ENCODE assay signal across 15 cellular contexts in the genomic region with DNA sequence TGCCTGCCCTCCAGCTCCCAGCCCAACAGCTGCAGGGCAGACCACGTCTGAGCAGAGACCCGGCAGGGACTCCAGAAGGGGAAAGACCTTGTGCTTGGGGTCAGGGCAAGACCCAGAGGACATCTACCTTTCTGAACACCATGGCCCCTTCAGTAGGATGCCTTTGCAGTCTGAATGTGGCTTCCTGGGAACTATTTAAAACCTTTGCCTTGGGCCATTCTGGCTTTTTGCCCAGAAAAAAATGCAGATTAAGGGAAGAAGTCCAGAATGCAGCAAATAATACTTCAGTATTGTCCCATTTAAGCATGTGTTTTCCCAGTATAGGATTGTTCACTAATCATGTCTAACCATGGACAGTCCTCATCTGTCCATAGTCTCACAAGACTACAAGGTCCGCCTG.
DNase-seq lines count a peak whose midpoint lies in the region; ATAC-seq and TF ChIP-seq lines count a peak whose summit lies in the region.
"Had no signal": no experiment of that assay in that cellular context is flagged by ENCODE, and none has a peak within 500 bp of the region (broad histone marks: within the 10 kb centered on the region; RNA-seq: fewer than 3 reads in every experiment).

No MANE protein-coding gene starts in this region.

- peak overlapping the region; percentile 12; the same call in 1 of the 2 replicates for H3K4me2 ChIP-seq in BLaER1
- H3K4me2 ChIP-seq in osteoblast (ENCODE audit: insufficient read depth, low read length), result no peak overlapping the region

- WGBS in aorta, 2 donors, result 44 to 60% methylated on average over 3 of the region's 3 CpGs

- H3K4me3 ChIP-seq in BLaER1 (no peak overlapping the region), HAP-1 (no peak overlapping the region), aorta (ENCODE audit: low read length in 2 of 2) (no peak overlapping the region), osteoblast (ENCODE audit: insufficient read depth, low read length) (no peak overlapping the region)
- H3K4me3 ChIP-seq: colonic mucosa had no signal

- H3K79me2 ChIP-seq in osteoblast (ENCODE audit: insufficient read depth, low read length), result no peaks in the 10 kb centered on the region
- H3K79me2 ChIP-seq: parathyroid adenoma had no signal

- DNase-seq in HAP-1 (ENCODE audit: low spot score in 2 of 2) (peak; percentile 82 to 86), amniotic stem cell (lab: John Stamatoyannopoulos, UW) (peak; percentile 2), mesothelial cell of epicardium (ENCODE audit: low spot score in 2 of 2, unreplicated experiment in 2 of 2) (peak in 1 of 2 experiments; percentile 59), aorta (no peak), NCI-H187 treated with DMSO at 0.1 percent for 48 hours (lab: John Stamatoyannopoulos, UW) (no peak), osteoblast (ENCODE audit: insufficient read length, low spot score, missing footprints) (no peak)
- DNase-seq in activated CD8-positive, alpha-beta memory T cell treated with anti-CD3 and anti-CD28 coated beads, Interleukin-2, amount 50 U/mL, for 4 hours, result no peak
- DNase-seq: colonic mucosa; DND-41; H7; stimulated activated CD4-positive, alpha-beta T cell treated with anti-CD3 and anti-CD28 coated beads, Interleukin-1b, Interleukin-23, amount 100 ng/mL, for 48 hours; WERI-Rb-1 had no signal

- peaks cover 4% of the 10 kb centered on the region for H3K9me3 Mint-ChIP-seq in mesothelial cell of epicardium
- H3K9me3 Mint-ChIP-seq: activated naive CD4-positive, alpha-beta T cell treated with anti-CD3 and anti-CD28 coated beads, Interleukin-2, amount 50 U/mL, for 24 hours had no signal

- H3K9me3 ChIP-seq in BLaER1 (peaks cover 9% of the 10 kb centered on the region), HAP-1 (no peaks in the 10 kb centered on the region), aorta (ENCODE audit: control insufficient read depth, low read length) (no peaks in the 10 kb centered on the region), osteoblast (ENCODE audit: low read depth, low read length) (no peaks in the 10 kb centered on the region)
- H3K9me3 ChIP-seq: colonic mucosa had no signal

- ATAC-seq in aorta (ENCODE audit: low FRiP score), result no peak

- no peak overlapping the region for H2AFZ ChIP-seq in osteoblast (ENCODE audit: low read length)
- H2AFZ ChIP-seq: parathyroid adenoma had no signal

- H4K20me1 ChIP-seq in BLaER1, result no peaks in the 10 kb centered on the region
- no peaks in the 10 kb centered on the region for H4K20me1 ChIP-seq in osteoblast (ENCODE audit: insufficient read depth, low read length)

- no peaks in the 10 kb centered on the region for H3K36me3 ChIP-seq in BLaER1
- H3K36me3 ChIP-seq in HAP-1 (replicated peaks), result no peaks in the 10 kb centered on the region
- H3K36me3 ChIP-seq in aorta (ENCODE audit: control insufficient read depth in 1 of 2, insufficient read depth in 2 of 2, low read length in 1 of 2), result no peaks in the 10 kb centered on the region
- no peaks in the 10 kb centered on the region for H3K36me3 ChIP-seq in osteoblast (ENCODE audit: insufficient read depth, low read length)
- H3K36me3 ChIP-seq: colonic mucosa, WERI-Rb-1 had no signal

- no peak overlapping the region for H3K4me3 Mint-ChIP-seq in mesothelial cell of epicardium
- H3K4me3 Mint-ChIP-seq: activated naive CD4-positive, alpha-beta T cell treated with anti-CD3 and anti-CD28 coated beads, Interleukin-2, amount 50 U/mL, for 24 hours had no signal

- no peaks in the 10 kb centered on the region for H3K27me3 Mint-ChIP-seq in mesothelial cell of epicardium (ENCODE audit: low read depth)
- H3K27me3 Mint-ChIP-seq: activated naive CD4-positive, alpha-beta T cell treated with anti-CD3 and anti-CD28 coated beads, Interleukin-2, amount 50 U/mL, for 24 hours had no signal

- H3K27ac Mint-ChIP-seq in mesothelial cell of epicardium, result peak overlapping the region; percentile 74
- H3K27ac Mint-ChIP-seq: activated naive CD4-positive, alpha-beta T cell treated with anti-CD3 and anti-CD28 coated beads, Interleukin-2, amount 50 U/mL, for 24 hours had no signal

- peaks cover 21% of the 10 kb centered on the region for H3K4me1 Mint-ChIP-seq in mesothelial cell of epicardium

- H3K27ac ChIP-seq in BLaER1 (no peak overlapping the region), aorta (ENCODE audit: low read depth in 1 of 2, low read length in 2 of 2) (peak overlapping the region in 1 of 2 donors; percentile 23), osteoblast (ENCODE audit: low read depth, low read length) (no peak overlapping the region)
- H3K27ac ChIP-seq: colonic mucosa, parathyroid adenoma, WERI-Rb-1 had no signal

- H3K9ac ChIP-seq in BLaER1, result no peak overlapping the region
- H3K9ac ChIP-seq: parathyroid adenoma had no signal

- intact Hi-C loops in aorta (cut with DNase I), result no loop called here

- TF ChIP-seq CTCF in mesothelial cell of epicardium (IDR thresholded peaks at IDR 0.05; ENCODE audit: unreplicated experiment), result no peak
- no peak for TF ChIP-seq CTCF in osteoblast (IDR thresholded peaks at IDR 0.05; ENCODE audit: extremely low read depth, low read depth, low read length)

- in situ Hi-C loops in HAP-1 (cut with MboI; ENCODE audit: low sequenced_read_pairs), result no loop called here

- H3K36me3 Mint-ChIP-seq in mesothelial cell of epicardium, result peaks cover 10% of the 10 kb centered on the region
- H3K36me3 Mint-ChIP-seq: activated naive CD4-positive, alpha-beta T cell treated with anti-CD3 and anti-CD28 coated beads, Interleukin-2, amount 50 U/mL, for 24 hours had no signal

- H3K27me3 ChIP-seq in BLaER1 (0 out of 2 replicates have a peak, but pooled peaks cover 3% of the 10 kb centered on the region), HAP-1 (ENCODE audit: low read depth) (no peaks in the 10 kb centered on the region), aorta (ENCODE audit: control insufficient read depth in 1 of 2, insufficient read depth in 2 of 2, low read length in 1 of 2) (no peaks in the 10 kb centered on the region), osteoblast (ENCODE audit: insufficient read depth, low read length) (peaks cover 58% of the 10 kb centered on the region)
- H3K27me3 ChIP-seq: colonic mucosa had no signal

- H3K4me1 ChIP-seq in BLaER1 (peaks cover 11% of the 10 kb centered on the region), HAP-1 (peaks cover 13% of the 10 kb centered on the region), aorta (ENCODE audit: control insufficient read depth in 1 of 2, insufficient read depth in 2 of 2, low read length in 2 of 2) (peaks cover 2 to 5% of the 10 kb centered on the region in 2 donors), osteoblast (ENCODE audit: insufficient read depth, low read length) (no peaks in the 10 kb centered on the region)
- H3K4me1 ChIP-seq: colonic mucosa, parathyroid adenoma had no signal

Comparison
In these comparisons a context has a peak if more than half of its experiments do, and no peak if none do; other contexts are left out.
1. DNase-seq: peak in HAP-1 (2 of 2) and amniotic stem cell (single experiment); none in aorta (0 of 2), NCI-H187 treated with DMSO at 0.1 percent for 48 hours (single experiment), activated CD8-positive, alpha-beta memory T cell treated with anti-CD3 and anti-CD28 coated beads, Interleukin-2, amount 50 U/mL, for 4 hours (single experiment) and osteoblast (single experiment).